In genomic region chr15:80274554-80274953, GRCh38 we compare ENCODE assay signal across 36 cellular contexts. TPM values are rescaled to one million over a fixed set of nuclear protein-coding genes. Genes with fewer than 3 reads are reported as not detected.
"Had no signal": no experiment of that assay in that cellular context is flagged by ENCODE, and none has a peak within 500 bp of the region (broad histone marks: within the 10 kb centered on the region; RNA-seq: fewer than 3 reads in every experiment).

No MANE protein-coding gene starts in this region.

- H3K9me3 ChIP-seq: adrenal gland, ascending aorta, body of pancreas, breast epithelium had no signal

- ATAC-seq: activated naive CD4-positive, alpha-beta T cell treated with anti-CD3 and anti-CD28 coated beads, Interleukin-2, amount 50 U/mL, for 72 hours; activated naive CD8-positive, alpha-beta T cell treated with anti-CD3 and anti-CD28 coated beads, Interleukin-2, amount 50 U/mL, for 24 hours; activated T-cell treated with anti-CD3 and anti-CD28 coated beads, Interleukin-2, amount 50 U/mL, for 4 hours; activated T-cell treated with anti-CD3 and anti-CD28 coated beads, Interleukin-2, amount 50 U/mL, for 72 hours; activated T-helper 17 cell treated with anti-CD3 and anti-CD28 coated beads, Interleukin-2, amount 50 U/mL, for 72 hours; body of pancreas had no signal

- H3K27me3 ChIP-seq: ascending aorta, body of pancreas, brain microvascular endothelial cell, breast epithelium had no signal

- H3K27ac ChIP-seq: adrenal gland, ascending aorta, body of pancreas, brain microvascular endothelial cell, breast epithelium, cardiac muscle cell had no signal

- H3K4me3 ChIP-seq: adrenal gland, ascending aorta, body of pancreas, breast epithelium, cardiac muscle cell had no signal

- FAIRE-seq: astrocyte, bronchial epithelial cell had no signal

- DNase-seq: activated effector memory CD4-positive, alpha-beta T cell treated with Interleukin-2 at 50 U/mL for 16 hours; activated gamma-delta T cell; activated gamma-delta T cell treated with Interleukin-2 at 50 U/mL for 16 hours; activated naive CD4-positive, alpha-beta T cell; activated naive CD4-positive, alpha-beta T cell treated with anti-CD3 and anti-CD28 coated beads for 36 hours; activated naive CD4-positive, alpha-beta T cell treated with anti-CD3 and anti-CD28 coated beads, Interleukin-2, amount 10 ng/mL, durations not matched to agents 7 days and 5 days; activated naive CD4-positive, alpha-beta T cell treated with anti-CD3 and anti-CD28 coated beads, Interleukin-2, amount 50 U/mL, for 16 hours; activated naive CD4-positive, alpha-beta T cell treated with Interleukin-2 at 50 U/mL for 16 hours; activated naive CD8-positive, alpha-beta T cell treated with anti-CD3 and anti-CD28 coated beads for 36 hours; activated naive CD8-positive, alpha-beta T cell treated with anti-CD3 and anti-CD28 coated beads, Interleukin-2, amount 10 ng/mL, durations not matched to agents 7 days and 5 days; activated naive CD8-positive, alpha-beta T cell treated with anti-CD3 and anti-CD28 coated beads, Interleukin-2, amount 50 U/mL, for 24 hours; activated T-cell treated with anti-CD3 and anti-CD28 coated beads, Interleukin-2, amount 50 U/mL, for 1 hour; activated T-cell treated with anti-CD3 and anti-CD28 coated beads, Interleukin-2, amount 50 U/mL, for 24 hours; activated T-cell treated with anti-CD3 and anti-CD28 coated beads, Interleukin-2, amount 50 U/mL, for 4 hours; activated T-cell treated with anti-CD3 and anti-CD28 coated beads, Interleukin-2, amount 50 U/mL, for 48 hours; activated T-cell treated with anti-CD3 and anti-CD28 coated beads, Interleukin-2, amount 50 U/mL, for 72 hours; adrenal gland; amniotic stem cell; amygdala; anterior cingulate cortex; aorta; body of pancreas; brain microvascular endothelial cell; caudate nucleus; central memory CD4-positive, alpha-beta T cell; cerebellar nuclear complex had no signal

- H3K36me3 ChIP-seq: adrenal gland, ascending aorta, brain microvascular endothelial cell, breast epithelium, cardiac muscle cell had no signal

- H3K4me1 ChIP-seq: adrenal gland, ascending aorta, body of pancreas, breast epithelium had no signal

RNA-seq across cellular contexts. Expression of gene CTXND1, which starts 22.5 kb away (rescaled TPM):
- total RNA-seq: activated naive CD4-positive, alpha-beta T cell treated with anti-CD3 and anti-CD28 coated beads for 36 hours; activated naive CD4-positive, alpha-beta T cell treated with anti-CD3 and anti-CD28 coated beads, Interleukin-2, amount 50 U/mL, for 72 hours; activated naive CD8-positive, alpha-beta T cell treated with anti-CD3 and anti-CD28 coated beads for 36 hours; activated naive CD8-positive, alpha-beta T cell treated with anti-CD3 and anti-CD28 coated beads, Interleukin-2, amount 10 ng/mL, durations not matched to agents 7 days and 5 days; activated T-cell treated with anti-CD3 and anti-CD28 coated beads, Interleukin-2, amount 50 U/mL, for 72 hours; activated T-helper 1 cell treated with anti-CD3 and anti-CD28 coated beads, Interleukin-12 subunit alpha, Interleukin-12 subunit beta, Interleukin-2, Interleukin-4 antibody, amounts not matched to agents 30 ng/mL and 10 ng/mL and 1 ng/mL, durations not matched to agents 14 hours and 24 hours and 36 hours; activated T-helper 17 cell treated with anti-CD3 and anti-CD28 coated beads, Interleukin-2, amount 50 U/mL, for 72 hours; activated T-helper 2 cell treated with anti-CD3 and anti-CD28 coated beads, Interferon-gamma antibody, Interleukin-2, Interleukin-4, amounts not matched to agents 10 μg/mL and 5 μg/mL and 100 μg/mL, durations not matched to agents 14 hours and 24 hours and 36 hours; astrocyte; breast epithelium; bronchial epithelial cell; chondrocyte had no signal
